ENCODE assay signal across 1 cellular context in genomic region chr9:121764371-121764730, GRCh38.
TF ChIP-seq lines count a peak whose summit lies in the region.

No MANE protein-coding gene starts in this region.

TF ChIP-seq in IMR-90, 13 proteins besides CTCF, POLR2A, EP300 and RAD21:
- no peak for TF ChIP-seq RFX5 (IDR thresholded peaks at IDR 0.05; ENCODE audit: low read depth, low read length)
- TF ChIP-seq NFE2L2 (IDR thresholded peaks at IDR 0.05; ENCODE audit: low read depth, low read length): no peak
- no peak for TF ChIP-seq MXI1 (IDR thresholded peaks at IDR 0.05; ENCODE audit: borderline replicate concordance, low read depth, low read length)
- TF ChIP-seq MAZ (IDR thresholded peaks at IDR 0.05; ENCODE audit: borderline replicate concordance, low read depth, low read length): no peak
- TF ChIP-seq ELK1 (IDR thresholded peaks at IDR 0.05; ENCODE audit: borderline replicate concordance, low read depth, low read length): no peak
- TF ChIP-seq SMC3 (IDR thresholded peaks at IDR 0.05; ENCODE audit: low read depth, low read length): no peak
- no peak for TF ChIP-seq RCOR1 (IDR thresholded peaks at IDR 0.05; ENCODE audit: insufficient replicate concordance, low read length)
- no peak for TF ChIP-seq MAFK (IDR thresholded peaks at IDR 0.05; ENCODE audit: low read depth, low read length)
- no peak for TF ChIP-seq FOS (IDR thresholded peaks at IDR 0.05; ENCODE audit: low read depth, low read length)
- no peak for TF ChIP-seq CEBPB (IDR thresholded peaks at IDR 0.05; ENCODE audit: low read depth, low read length)
- TF ChIP-seq BHLHE40 (IDR thresholded peaks at IDR 0.05; ENCODE audit: low read depth, low read length): no peak
- no peak for TF ChIP-seq CHD1 (IDR thresholded peaks at IDR 0.05; ENCODE audit: low read depth, low read length)
- TF ChIP-seq USF2 (IDR thresholded peaks at IDR 0.05; ENCODE audit: low read depth, low read length): no peak
